21 cellular contexts compared by ENCODE assay signal in genomic region chr18:13653746-13654455, GRCh38.
DNase-seq lines count a peak whose midpoint lies in the region; ATAC-seq and TF ChIP-seq lines count a peak whose summit lies in the region.
"Had no signal": no experiment of that assay in that cellular context is flagged by ENCODE, and none has a peak within 500 bp of the region (broad histone marks: within the 10 kb centered on the region; RNA-seq: fewer than 3 reads in every experiment).

No MANE protein-coding gene starts in this region.

- no peak overlapping the region for H3K4me3 Mint-ChIP-seq in GM23338
- H3K4me3 Mint-ChIP-seq: activated naive CD4-positive, alpha-beta T cell treated with anti-CD3 and anti-CD28 coated beads, Interleukin-2, amount 50 U/mL, for 24 hours; naive thymus-derived CD8-positive, alpha-beta T cell had no signal

- H2BK15ac ChIP-seq in neuronal stem cell (ENCODE audit: low read length) = no peak overlapping the region

- peak; percentile 87 for DNase-seq in DMS79 treated with DMSO at 0.1 percent for 48 hours (lab: John Stamatoyannopoulos, UW)
- peak; percentile 30 for DNase-seq in GM23338 (ENCODE audit: low spot score)
- DNase-seq in caudate nucleus (lab: John Stamatoyannopoulos, UW) = peak in 13 of 61 donors; percentile 20 to 65 (median 36)
- DNase-seq in neuronal stem cell (ENCODE audit: low spot score) = no peak
- no peak for DNase-seq in GM20000 (ENCODE audit: low spot score)
- DNase-seq: activated CD4-positive, CD25-positive, alpha-beta regulatory T cell treated with anti-CD3 and anti-CD28 coated beads, Interleukin-2, amount 50 U/mL, for 72 hours; activated CD8-positive, alpha-beta memory T cell treated with anti-CD3 and anti-CD28 coated beads, Interleukin-2, amount 50 U/mL, for 48 hours; DMS153; Kasumi-1; lower lobe of right lung; naive thymus-derived CD8-positive, alpha-beta T cell; NCI-H774; SHP77; stimulated activated CD4-positive, alpha-beta T cell treated with anti-CD3 and anti-CD28 coated beads, Interleukin-2, amount 100 ng/mL, for 24 hours; T-helper 2 cell had no signal

- H2BK120ac ChIP-seq in neuronal stem cell (ENCODE audit: low read depth, low read length) = no peak overlapping the region

- no peak overlapping the region for H2BK12ac ChIP-seq in neuronal stem cell (ENCODE audit: low read length)

- no peak overlapping the region for H3K4me3 ChIP-seq in GM23338
- H3K4me3 ChIP-seq in neuronal stem cell (ENCODE audit: low read length in 2 of 2) = no peak overlapping the region
- H3K4me3 ChIP-seq: BLaER1, cardiac muscle cell, lower lobe of right lung, suprapubic skin had no signal

- no peaks in the 10 kb centered on the region for H3K9me2 ChIP-seq in GM23338 (ENCODE audit: insufficient read depth)

- H2AFZ ChIP-seq in GM23338 (no peak overlapping the region; the same call in 1 of the 2 replicates), neuronal stem cell (ENCODE audit: low read length) (peak overlapping the region; percentile 53)

- H3K4me1 ChIP-seq in GM23338 (ENCODE audit: insufficient read depth) (no peaks in the 10 kb centered on the region; the same call in 1 of the 2 replicates), neuronal stem cell (ENCODE audit: control insufficient read depth in 2 of 2, insufficient read depth in 1 of 2, low read depth in 1 of 2, low read length in 2 of 2) (peaks cover 2 to 7% of the 10 kb centered on the region in 2 donors)
- H3K4me1 ChIP-seq: lower lobe of right lung, suprapubic skin had no signal

- peak; percentile 64 for ATAC-seq in GM23338
- no peak for ATAC-seq in HG02798 (IDR thresholded peaks at IDR 0.05; ENCODE audit: poor library complexity, unreplicated experiment)
- no peak for ATAC-seq in HG02852 (IDR thresholded peaks at IDR 0.05; ENCODE audit: unreplicated experiment)
- ATAC-seq: naive thymus-derived CD8-positive, alpha-beta T cell had no signal

- no peak overlapping the region for H3K27ac ChIP-seq in GM23338 (ENCODE audit: low read depth)
- H3K27ac ChIP-seq in caudate nucleus (ENCODE audit: low read depth, low read length) = peak overlapping the region; percentile 80
- no peak overlapping the region for H3K27ac ChIP-seq in neuronal stem cell (replicated peaks; ENCODE audit: low read length)
- H3K27ac ChIP-seq: BLaER1, cardiac muscle cell, lower lobe of right lung, suprapubic skin had no signal

- H3K27me3 Mint-ChIP-seq in GM23338 (ENCODE audit: insufficient read depth, low read depth, poor library complexity) = peaks cover 6% of the 10 kb centered on the region
- H3K27me3 Mint-ChIP-seq: activated naive CD4-positive, alpha-beta T cell treated with anti-CD3 and anti-CD28 coated beads, Interleukin-2, amount 50 U/mL, for 24 hours had no signal

- no peaks in the 10 kb centered on the region for H3K36me3 ChIP-seq in GM23338 (ENCODE audit: insufficient read depth)
- no peaks in the 10 kb centered on the region for H3K36me3 ChIP-seq in neuronal stem cell (replicated peaks in 1 of 2; ENCODE audit: control insufficient read depth in 2 of 2, insufficient read depth in 2 of 2, low read length in 2 of 2)
- H3K36me3 ChIP-seq: BLaER1, cardiac muscle cell, lower lobe of right lung, suprapubic skin had no signal

- no peak overlapping the region for H3K23ac ChIP-seq in neuronal stem cell (ENCODE audit: low read depth, low read length, poor library complexity)

- H3K4me1 Mint-ChIP-seq in GM23338 = peaks cover 14% of the 10 kb centered on the region
- H3K4me1 Mint-ChIP-seq: activated naive CD4-positive, alpha-beta T cell treated with anti-CD3 and anti-CD28 coated beads, Interleukin-2, amount 50 U/mL, for 24 hours had no signal

- H3K4me2 ChIP-seq in GM23338 (no peak overlapping the region), neuronal stem cell (ENCODE audit: insufficient read depth, low read length, poor library complexity, severe bottlenecking) (no peak overlapping the region)
- H3K4me2 ChIP-seq: BLaER1 had no signal

- H2AK5ac ChIP-seq in neuronal stem cell (ENCODE audit: low read depth, low read length) = no peak overlapping the region

- no peaks in the 10 kb centered on the region for H3K79me2 ChIP-seq in GM23338 (replicated peaks; ENCODE audit: insufficient read depth)

- H4K8ac ChIP-seq in neuronal stem cell (ENCODE audit: low read depth, low read length) = no peak overlapping the region

- H4K20me1 ChIP-seq in GM23338 (replicated peaks; ENCODE audit: insufficient read depth) = no peaks in the 10 kb centered on the region

- no peaks in the 10 kb centered on the region for H3F3A ChIP-seq in GM23338 (replicated peaks; ENCODE audit: low read depth)

- H3K9me3 Mint-ChIP-seq in GM23338 = no peaks in the 10 kb centered on the region
- H3K9me3 Mint-ChIP-seq: activated naive CD4-positive, alpha-beta T cell treated with anti-CD3 and anti-CD28 coated beads, Interleukin-2, amount 50 U/mL, for 24 hours; naive thymus-derived CD8-positive, alpha-beta T cell had no signal

- no CpG with 5 or more reads among the region's 13 CpGs for WGBS in neuronal stem cell (ENCODE audit: extremely low coverage in 2 of 2, insufficient read length in 2 of 2, insufficient replicate concordance in 1 of 2), 2 donors

- no peak overlapping the region for H2BK5ac ChIP-seq in neuronal stem cell (ENCODE audit: low read length)

- H3K18ac ChIP-seq in neuronal stem cell (ENCODE audit: low read length) = peak overlapping the region; percentile 1

- H3K36me3 Mint-ChIP-seq in GM23338 (ENCODE audit: low read depth) = no peaks in the 10 kb centered on the region
- H3K36me3 Mint-ChIP-seq: activated naive CD4-positive, alpha-beta T cell treated with anti-CD3 and anti-CD28 coated beads, Interleukin-2, amount 50 U/mL, for 24 hours; naive thymus-derived CD8-positive, alpha-beta T cell had no signal

- H3K9me3 ChIP-seq in neuronal stem cell (replicated peaks in 1 of 2; ENCODE audit: control insufficient read depth in 2 of 2, insufficient read depth in 1 of 2, low read depth in 1 of 2, low read length in 2 of 2) = no peaks in the 10 kb centered on the region
- H3K9me3 ChIP-seq: BLaER1, lower lobe of right lung, suprapubic skin had no signal

- no peak overlapping the region for H3K27ac Mint-ChIP-seq in GM23338
- H3K27ac Mint-ChIP-seq: activated naive CD4-positive, alpha-beta T cell treated with anti-CD3 and anti-CD28 coated beads, Interleukin-2, amount 50 U/mL, for 24 hours had no signal

- H4K91ac ChIP-seq in neuronal stem cell (ENCODE audit: low read depth, low read length, poor library complexity) = no peak overlapping the region

- TF ChIP-seq CTCF in GM23338 (conservative IDR thresholded peaks at IDR 0.05; ENCODE audit: low read depth in 2 of 2) = no peak
- TF ChIP-seq CTCF in GM20000 (IDR thresholded peaks at IDR 0.05; ENCODE audit: extremely low read depth, missing control alignments) = no peak

- no peak overlapping the region for H3K14ac ChIP-seq in neuronal stem cell (ENCODE audit: low read length)

- no peak overlapping the region for H3K4ac ChIP-seq in neuronal stem cell (ENCODE audit: low read length)

- H3K27me3 ChIP-seq in GM23338 (ENCODE audit: insufficient read depth) (no peaks in the 10 kb centered on the region), neuronal stem cell (ENCODE audit: control insufficient read depth in 3 of 3, insufficient read depth in 3 of 3, low read depth in 1 of 3, low read length in 3 of 3) (no peaks in the 10 kb centered on the region)
- H3K27me3 ChIP-seq: BLaER1, cardiac muscle cell, suprapubic skin had no signal

- no peak overlapping the region for H3K9ac ChIP-seq in neuronal stem cell (ENCODE audit: low read depth, low read length, poor library complexity)
- H3K9ac ChIP-seq: BLaER1 had no signal

- H3K79me1 ChIP-seq in neuronal stem cell (ENCODE audit: low read depth, low read length) = no peaks in the 10 kb centered on the region

TF ChIP-seq in GM23338, 12 proteins besides CTCF, POLR2A, EP300 and RAD21 (continues in another document):
- TF ChIP-seq NANOG (IDR thresholded peaks at IDR 0.05; ENCODE audit: borderline replicate concordance) (no peak), REST (IDR thresholded peaks at IDR 0.05; ENCODE audit: unreplicated experiment) (no peak), ETS1 (IDR thresholded peaks at IDR 0.05) (no peak), JUNB (IDR thresholded peaks at IDR 0.05; ENCODE audit: unreplicated experiment) (no peak), CREB1 (CRISPR knock-in tag; IDR thresholded peaks at IDR 0.05; ENCODE audit: low read depth) (no peak)

Comparison
In these comparisons a context has a peak if more than half of its experiments do, and no peak if none do; other contexts are left out.
1. DNase-seq: peak in DMS79 treated with DMSO at 0.1 percent for 48 hours (single experiment) and GM23338 (single experiment); none in neuronal stem cell (single experiment) and GM20000 (single experiment).